In the genomic region with DNA sequence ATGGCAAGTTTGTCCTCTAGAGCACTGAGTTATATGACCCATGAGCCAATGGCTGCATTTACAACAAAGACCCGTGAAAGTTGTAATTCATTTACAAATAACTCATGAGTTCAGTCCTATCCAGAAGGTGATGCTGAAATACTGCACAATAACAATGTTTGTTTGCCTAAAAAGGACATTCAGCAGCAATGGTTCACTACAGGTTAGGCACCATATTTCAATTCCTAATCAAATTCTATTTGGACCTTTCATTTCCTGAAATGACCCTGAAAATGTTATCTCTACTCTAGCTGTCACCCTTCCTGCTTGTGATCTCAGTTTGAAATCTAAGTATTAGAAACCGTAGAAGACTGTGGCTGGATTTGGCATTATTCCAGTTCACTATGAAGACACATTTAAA, we compare ENCODE assay signal across 18 cellular contexts.
DNase-seq lines count a peak whose midpoint lies in the region; FAIRE-seq and TF ChIP-seq lines count a peak whose summit lies in the region.
"Had no signal": no experiment of that assay in that cellular context is flagged by ENCODE, and none has a peak within 500 bp of the region (broad histone marks: within the 10 kb centered on the region; RNA-seq: fewer than 3 reads in every experiment).

No MANE protein-coding gene starts in this region.

- CTCF ChIA-PET in OCI-LY7 (lab: Charles Lee; ENCODE audit: unreplicated experiment), result interaction anchor here (1.1 to 1.5 kb wide), 3 partner anchors 9 to 298 kb away, joined by 3 read pairs; no protein-coding TSS in a partner anchor

- peak overlapping the region; percentile 53 for H3K4me3 Mint-ChIP-seq in activated CD4-positive, alpha-beta T cell treated with anti-CD3 and anti-CD28 coated beads, Interleukin-2, amount 10 ng/mL, durations not matched to agents 24 days and 14 days
- H3K4me3 Mint-ChIP-seq in T-helper 1 cell treated with Interleukin-12 subunit alpha and Interleukin-12 subunit beta and Interleukin-4 antibody, amounts not matched to agents 30 μg/mL and 1 μg/mL, for 36 hours, result no peak overlapping the region

- POLR2A ChIA-PET in OCI-LY7 (lab: Charles Lee), result interaction anchor here (0.8 to 1.8 kb wide), 7 partner anchors 9 to 336 kb away, joined by 3 to 6 read pairs (median 4); no protein-coding TSS in a partner anchor

- H3K36me3 ChIP-seq in OCI-LY7 (ENCODE audit: insufficient read depth, low read length), result no peaks in the 10 kb centered on the region
- H3K36me3 ChIP-seq: colonic mucosa had no signal

- TF ChIP-seq CTCF in GM12864 (IDR thresholded peaks at IDR 0.05; ENCODE audit: low read depth, low read length, missing control alignments), result no peak
- no peak for TF ChIP-seq CTCF in choroid plexus epithelial cell (conservative IDR thresholded peaks at IDR 0.05; ENCODE audit: low read depth, low read length)
- no peak for TF ChIP-seq CTCF in OCI-LY7 (conservative IDR thresholded peaks at IDR 0.05; ENCODE audit: low read length)

- BruUV-seq in OCI-LY7 (replicated peaks; lab: Mats Ljungman, UMichigan), result no TSS peak

- H3K27me3 Mint-ChIP-seq in activated CD4-positive, alpha-beta T cell treated with anti-CD3 and anti-CD28 coated beads, Interleukin-2, amount 10 ng/mL, durations not matched to agents 24 days and 14 days, result no peaks in the 10 kb centered on the region
- no peaks in the 10 kb centered on the region for H3K27me3 Mint-ChIP-seq in T-helper 1 cell treated with Interleukin-12 subunit alpha and Interleukin-12 subunit beta and Interleukin-4 antibody, amounts not matched to agents 30 μg/mL and 1 μg/mL, for 36 hours (ENCODE audit: low read depth)

- H3K4me1 ChIP-seq in OCI-LY7 (ENCODE audit: insufficient read depth, low read length, poor library complexity, severe bottlenecking), result peaks cover 2% of the 10 kb centered on the region
- H3K4me1 ChIP-seq: colonic mucosa, psoas muscle had no signal

- H3K4me2 ChIP-seq in OCI-LY7 (ENCODE audit: low read length), result no peak overlapping the region

- peaks cover 37% of the 10 kb centered on the region for H3K4me1 Mint-ChIP-seq in activated CD4-positive, alpha-beta T cell treated with anti-CD3 and anti-CD28 coated beads, Interleukin-2, amount 10 ng/mL, durations not matched to agents 24 days and 14 days
- H3K4me1 Mint-ChIP-seq in T-helper 1 cell treated with Interleukin-12 subunit alpha and Interleukin-12 subunit beta and Interleukin-4 antibody, amounts not matched to agents 30 μg/mL and 1 μg/mL, for 36 hours (ENCODE audit: low read depth), result peaks cover 34% of the 10 kb centered on the region

- no peak overlapping the region; the same call in 1 of the 2 replicates for H2AFZ ChIP-seq in OCI-LY7 (ENCODE audit: low read length)

- no peak for FAIRE-seq in RCC 7860 (lab: Jason Lieb, UNC)

- H3K9me3 ChIP-seq in OCI-LY7 (ENCODE audit: low read length), result no peaks in the 10 kb centered on the region
- H3K9me3 ChIP-seq: colonic mucosa, psoas muscle had no signal

- no peak overlapping the region for H3K27ac ChIP-seq in OCI-LY7 (ENCODE audit: low read depth, low read length, poor library complexity, severe bottlenecking)
- H3K27ac ChIP-seq: 22Rv1, colonic mucosa, psoas muscle, VCaP had no signal

- no peaks in the 10 kb centered on the region for H3K79me2 ChIP-seq in OCI-LY7 (ENCODE audit: insufficient read depth, low read depth, low read length)

- H3K9me3 Mint-ChIP-seq in activated CD4-positive, alpha-beta T cell treated with anti-CD3 and anti-CD28 coated beads, Interleukin-2, amount 10 ng/mL, durations not matched to agents 24 days and 14 days, result peaks cover 13% of the 10 kb centered on the region
- peaks cover 7% of the 10 kb centered on the region for H3K9me3 Mint-ChIP-seq in T-helper 1 cell treated with Interleukin-12 subunit alpha and Interleukin-12 subunit beta and Interleukin-4 antibody, amounts not matched to agents 30 μg/mL and 1 μg/mL, for 36 hours

- H3K27ac Mint-ChIP-seq in activated CD4-positive, alpha-beta T cell treated with anti-CD3 and anti-CD28 coated beads, Interleukin-2, amount 10 ng/mL, durations not matched to agents 24 days and 14 days, result peak overlapping the region; percentile 76
- H3K27ac Mint-ChIP-seq in T-helper 1 cell treated with Interleukin-12 subunit alpha and Interleukin-12 subunit beta and Interleukin-4 antibody, amounts not matched to agents 30 μg/mL and 1 μg/mL, for 36 hours, result peak overlapping the region; percentile 37

- no peak overlapping the region for H3K4me3 ChIP-seq in GM12864 (ENCODE audit: low read depth, low read length)
- no peak overlapping the region for H3K4me3 ChIP-seq in choroid plexus epithelial cell (ENCODE audit: low read depth, low read length)
- no peak overlapping the region for H3K4me3 ChIP-seq in OCI-LY7 (ENCODE audit: low read depth, low read length, poor library complexity, severe bottlenecking)
- H3K4me3 ChIP-seq: colonic mucosa, lung, psoas muscle had no signal

- no peak for DNase-seq in activated CD4-positive, alpha-beta T cell treated with anti-CD3 and anti-CD28 coated beads, Interleukin-2, amount 10 ng/mL, durations not matched to agents 24 days and 14 days
- DNase-seq in activated CD4-positive, alpha-beta T cell treated with anti-CD3 and anti-CD28 coated beads for 4 hours, result no peak
- peak; percentile 10 for DNase-seq in GM12864 (ENCODE audit: low read depth)
- peak; percentile 26 for DNase-seq in choroid plexus epithelial cell (ENCODE audit: low read depth)
- DNase-seq in RCC 7860 (ENCODE audit: low spot score), result no peak
- no peak for DNase-seq in 8988T
- no peak for DNase-seq in OCI-LY7 (ENCODE audit: low spot score)
- DNase-seq: activated T-cell treated with anti-CD3 and anti-CD28 coated beads, Interleukin-2, amount 50 U/mL, for 1 hour; glutamatergic neuron; NCI-H1105; NCI-H2227 treated with DMSO at 0.1 percent for 48 hours; psoas muscle; Right ventricle myocardium superior had no signal

- H3K9me2 ChIP-seq in OCI-LY7 (ENCODE audit: insufficient read depth, low read length), result no peaks in the 10 kb centered on the region

- peaks cover 5% of the 10 kb centered on the region for H3K36me3 Mint-ChIP-seq in activated CD4-positive, alpha-beta T cell treated with anti-CD3 and anti-CD28 coated beads, Interleukin-2, amount 10 ng/mL, durations not matched to agents 24 days and 14 days (ENCODE audit: low read depth)
- peaks cover 5% of the 10 kb centered on the region for H3K36me3 Mint-ChIP-seq in T-helper 1 cell treated with Interleukin-12 subunit alpha and Interleukin-12 subunit beta and Interleukin-4 antibody, amounts not matched to agents 30 μg/mL and 1 μg/mL, for 36 hours (ENCODE audit: low read depth)

- intact Hi-C loops in activated CD4-positive, alpha-beta T cell treated with anti-CD3 and anti-CD28 coated beads, Interleukin-2, amount 10 ng/mL, durations not matched to agents 24 days and 14 days (cut with micrococcal nuclease), result loop anchor here (2.0 to 10.0 kb wide), 7 partner anchors 14 to 998 kb away; partner anchors contain the start of gene SAMSN1
- intact Hi-C loops in OCI-LY7 (cut with micrococcal nuclease; ENCODE audit: unreplicated experiment), result loop anchor here (5.0 kb wide), 3 partner anchors 120 to 285 kb away; no protein-coding TSS in a partner anchor

- no peaks in the 10 kb centered on the region for H4K20me1 ChIP-seq in OCI-LY7 (ENCODE audit: insufficient read depth, low read length)

Comparison
In these comparisons a context has a peak if more than half of its experiments do, and no peak if none do; other contexts are left out.
1. DNase-seq: peak in GM12864 (single experiment) and choroid plexus epithelial cell (single experiment); none in activated CD4-positive, alpha-beta T cell treated with anti-CD3 and anti-CD28 coated beads, Interleukin-2, amount 10 ng/mL, durations not matched to agents 24 days and 14 days (single experiment), activated CD4-positive, alpha-beta T cell treated with anti-CD3 and anti-CD28 coated beads for 4 hours (0 of 2), RCC 7860 (single experiment), 8988T (single experiment) and OCI-LY7 (single experiment).